11 cellular contexts compared by ENCODE assay signal in the genomic region with DNA sequence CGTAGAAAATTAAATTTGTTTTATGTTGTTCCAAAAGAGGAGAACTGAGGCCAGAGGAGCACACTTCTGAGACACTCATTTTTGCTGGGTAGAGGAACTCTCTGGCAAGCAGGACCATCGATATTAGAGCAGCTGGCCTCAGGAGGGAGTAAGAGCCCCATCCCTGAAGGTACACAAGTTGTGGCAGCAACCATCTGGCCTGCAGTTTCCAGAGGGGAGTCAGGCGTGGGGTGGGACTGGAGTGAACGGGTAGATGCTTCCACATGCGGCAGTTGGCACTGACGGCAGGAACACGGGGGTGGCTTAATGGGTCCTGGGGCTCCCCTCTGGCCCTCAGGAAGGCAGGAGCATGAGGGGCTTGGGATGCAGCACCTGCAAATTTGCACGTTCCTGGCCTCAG. TPM values are rescaled to one million over a fixed set of nuclear protein-coding genes. Genes with fewer than 3 reads are reported as not detected.
DNase-seq lines count a peak whose midpoint lies in the region; ATAC-seq and TF ChIP-seq lines count a peak whose summit lies in the region.
"Had no signal": no experiment of that assay in that cellular context is flagged by ENCODE, and none has a peak within 500 bp of the region (broad histone marks: within the 10 kb centered on the region; RNA-seq: fewer than 3 reads in every experiment).

No MANE protein-coding gene starts in this region.

- peak; percentile 73 for DNase-seq in 8988T
- peak; percentile 29 for DNase-seq in ELR (ENCODE audit: low read depth)
- peak; percentile 51 for DNase-seq in OCI-LY7 (ENCODE audit: low spot score)
- no peak for DNase-seq in suprapubic skin (ENCODE audit: low spot score in 2 of 2)
- DNase-seq in GM19240 (ENCODE audit: insufficient read length, low spot score) = no peak
- DNase-seq: DMS79 treated with DMSO at 0.1 percent for 48 hours, NCI-H2107 had no signal

- H3K4me3 ChIP-seq in OCI-LY7 (ENCODE audit: low read depth, low read length, poor library complexity, severe bottlenecking) (no peak overlapping the region), suprapubic skin (no peak overlapping the region)

- 0 out of 2 replicates have a peak, but pooled peaks cover 4% of the 10 kb centered on the region for H3K9me3 ChIP-seq in OCI-LY7 (ENCODE audit: low read length)
- no peaks in the 10 kb centered on the region for H3K9me3 ChIP-seq in suprapubic skin

- no peaks in the 10 kb centered on the region for H3K27me3 Mint-ChIP-seq in dendritic cell treated with granulocyte-macrophage colony-stimulating factor and Interleukin-4, amounts not matched to agents 40 ng/mL and 50 ng/mL, for 4 days

- H3K4me3 Mint-ChIP-seq in dendritic cell treated with granulocyte-macrophage colony-stimulating factor and Interleukin-4, amounts not matched to agents 40 ng/mL and 50 ng/mL, for 4 days = no peak overlapping the region

- POLR2A ChIA-PET in OCI-LY7 (lab: Charles Lee) = no interaction called here

- H3K4me1 ChIP-seq in OCI-LY7 (ENCODE audit: insufficient read depth, low read length, poor library complexity, severe bottlenecking) = peaks cover 66% of the 10 kb centered on the region
- H3K4me1 ChIP-seq in suprapubic skin = peaks cover 24% of the 10 kb centered on the region

- H3K36me3 ChIP-seq in OCI-LY7 (ENCODE audit: insufficient read depth, low read length) (peaks cover 83% of the 10 kb centered on the region), suprapubic skin (no peaks in the 10 kb centered on the region)

- H3K27ac Mint-ChIP-seq in dendritic cell treated with granulocyte-macrophage colony-stimulating factor and Interleukin-4, amounts not matched to agents 40 ng/mL and 50 ng/mL, for 4 days = peak overlapping the region; percentile 33

- no peaks in the 10 kb centered on the region for H3K27me3 ChIP-seq in suprapubic skin

- CTCF ChIA-PET in OCI-LY7 (lab: Charles Lee; ENCODE audit: unreplicated experiment) = interaction anchor here (1.4 kb wide), 1 partner anchor 26 kb away, joined by 4 read pairs; no protein-coding TSS in a partner anchor

- TF ChIP-seq EP300 in suprapubic skin (IDR thresholded peaks at IDR 0.05) = no peak

- no peaks in the 10 kb centered on the region for H3K9me2 ChIP-seq in OCI-LY7 (ENCODE audit: insufficient read depth, low read length)

- TSS peak; percentile 95 for BruUV-seq in OCI-LY7 (replicated peaks; lab: Mats Ljungman, UMichigan)

- H3K4me2 ChIP-seq in OCI-LY7 (ENCODE audit: low read length) = no peak overlapping the region

- peaks cover 9% of the 10 kb centered on the region for H3K9me3 Mint-ChIP-seq in dendritic cell treated with granulocyte-macrophage colony-stimulating factor and Interleukin-4, amounts not matched to agents 40 ng/mL and 50 ng/mL, for 4 days

- peak; percentile 69 for TF ChIP-seq CTCF in OCI-LY7 (conservative IDR thresholded peaks at IDR 0.05; ENCODE audit: low read length)
- TF ChIP-seq CTCF in suprapubic skin (IDR thresholded peaks at IDR 0.05) = no peak

- H3K79me2 ChIP-seq in OCI-LY7 (ENCODE audit: insufficient read depth, low read depth, low read length) = no peaks in the 10 kb centered on the region; the same call in 1 of the 2 replicates

- ATAC-seq in GM21423 (IDR thresholded peaks at IDR 0.05; ENCODE audit: unreplicated experiment) (no peak), GM21367 (IDR thresholded peaks at IDR 0.05; ENCODE audit: unreplicated experiment) (no peak)

- H3K27ac ChIP-seq in OCI-LY7 (ENCODE audit: low read depth, low read length, poor library complexity, severe bottlenecking) (peak overlapping the region; percentile 39), suprapubic skin (no peak overlapping the region)

- WGBS in suprapubic skin = 41% methylated on average over 7 of the region's 8 CpGs

- TF ChIP-seq POLR2A in suprapubic skin (IDR thresholded peaks at IDR 0.05) = no peak

- intact Hi-C loops in OCI-LY7 (cut with micrococcal nuclease; ENCODE audit: unreplicated experiment) = no loop called here
- intact Hi-C loops in dendritic cell treated with granulocyte-macrophage colony-stimulating factor and Interleukin-4, amounts not matched to agents 40 ng/mL and 50 ng/mL, for 4 days (cut with micrococcal nuclease) = no loop called here

- H3K4me1 Mint-ChIP-seq in dendritic cell treated with granulocyte-macrophage colony-stimulating factor and Interleukin-4, amounts not matched to agents 40 ng/mL and 50 ng/mL, for 4 days (ENCODE audit: low read depth) = peaks cover 91% of the 10 kb centered on the region

- no peak overlapping the region for H2AFZ ChIP-seq in OCI-LY7 (ENCODE audit: low read length)

- peaks cover 67% of the 10 kb centered on the region for H3K36me3 Mint-ChIP-seq in dendritic cell treated with granulocyte-macrophage colony-stimulating factor and Interleukin-4, amounts not matched to agents 40 ng/mL and 50 ng/mL, for 4 days (ENCODE audit: low read depth)

- no peaks in the 10 kb centered on the region for H4K20me1 ChIP-seq in OCI-LY7 (ENCODE audit: insufficient read depth, low read length)

RNA-seq across cellular contexts. Expression of gene SSTR3, which starts 13.2 kb away (rescaled TPM):
- 0.05 and 0.25 TPM in 2 replicates for total RNA-seq in OCI-LY7 (2014; rRNA removed; shearing (Covaris generic))
- total RNA-seq in OCI-LY7 (2022) (0.30 TPM in 2 replicates), suprapubic skin (not detected)
- total RNA-seq: glomerular endothelial cell had no signal

RNA-seq across cellular contexts. Expression of gene RAC2, which starts 18.6 kb away (rescaled TPM):
- total RNA-seq in OCI-LY7 (2014; rRNA removed; shearing (Covaris generic)) = 91.5 and 142 TPM in 2 replicates
- total RNA-seq in OCI-LY7 (2022) (321 and 331 TPM in 2 replicates), suprapubic skin (1 to 10 TPM; 1.9 to 3.9 (median 3.0) TPM)

RNA-seq across cellular contexts. Expression of gene C1QTNF6, which starts 37.4 kb away (rescaled TPM):
- 6.8 and 7.3 TPM in 2 replicates for total RNA-seq in OCI-LY7 (2014; rRNA removed; shearing (Covaris generic))
- total RNA-seq in OCI-LY7 (2022) (18.7 and 19.6 TPM in 2 replicates), suprapubic skin (1 to 10 TPM; 1.2 to 8.4 (median 2.7) TPM)

RNA-seq across cellular contexts. Expression of gene CYTH4, which starts 56.8 kb away (rescaled TPM):
- total RNA-seq in OCI-LY7 (2014; rRNA removed; shearing (Covaris generic)) = 20.6 and 35.0 TPM in 2 replicates
- total RNA-seq in OCI-LY7 (2022) (24.8 and 28.1 TPM in 2 replicates), suprapubic skin (1 to 10 TPM in 3 of 4 donors, under 1 TPM in 1; 0.55 to 4.3 (median 2.7) TPM)

Comparison
In these comparisons a context has a peak if more than half of its experiments do, and no peak if none do; other contexts are left out.
1. DNase-seq: peak in 8988T (single experiment), ELR (single experiment) and OCI-LY7 (single experiment); none in suprapubic skin (0 of 2) and GM19240 (single experiment).
2. RNA of gene RAC2, which starts 18.6 kb away (total RNA-seq): 91.5 to 331 TPM in OCI-LY7; 1.9 to 3.9 TPM in suprapubic skin; every median in the first group is over 10 times any median in the second.